In genomic region chr9:33682551-33682950, GRCh38 we compare ENCODE assay signal across 1 cellular context.
TF ChIP-seq lines count a peak whose summit lies in the region.

No MANE protein-coding gene starts in this region.

TF ChIP-seq in K562, 482 proteins besides CTCF, POLR2A, EP300 and RAD21 (continued from another document and continues in another):
- TF ChIP-seq JUN (IDR thresholded peaks at IDR 0.05; ENCODE audit: borderline replicate concordance, low read depth, low read length) (no peak), JUN (CRISPR knock-in tag; IDR thresholded peaks at IDR 0.05; ENCODE audit: borderline replicate concordance) (no peak), CREM (IDR thresholded peaks at IDR 0.05; ENCODE audit: low read depth) (no peak), THRAP3 (IDR thresholded peaks at IDR 0.05; ENCODE audit: borderline replicate concordance) (no peak), SMARCA5 (IDR thresholded peaks at IDR 0.05) (no peak), E2F1 (CRISPR knock-in tag; IDR thresholded peaks at IDR 0.05) (no peak), ZNF740 (CRISPR knock-in tag; IDR thresholded peaks at IDR 0.05) (no peak), ZNF740 (tag; IDR thresholded peaks at IDR 0.05) (no peak), ZKSCAN1 (IDR thresholded peaks at IDR 0.05; ENCODE audit: low read depth, low read length) (no peak), ZBTB1 (CRISPR knock-in tag; IDR thresholded peaks at IDR 0.05; ENCODE audit: borderline replicate concordance, low read depth) (no peak), KDM4B (IDR thresholded peaks at IDR 0.05; ENCODE audit: borderline replicate concordance in 2 of 2, low read depth in 1 of 2) (no peak), PHF8 (IDR thresholded peaks at IDR 0.05; ENCODE audit: borderline replicate concordance, low read length) (no peak), ZBTB17 (CRISPR knock-in tag; IDR thresholded peaks at IDR 0.05) (no peak), STAG1 (CRISPR knock-in tag; IDR thresholded peaks at IDR 0.05; ENCODE audit: borderline replicate concordance) (no peak), MXD1 (CRISPR knock-in tag; IDR thresholded peaks at IDR 0.05; ENCODE audit: borderline replicate concordance, poor library complexity, severe bottlenecking) (no peak), ZSCAN29 (IDR thresholded peaks at IDR 0.05) (no peak), FOXK2 (conservative IDR thresholded peaks at IDR 0.05 in 1 of 2, IDR thresholded peaks at IDR 0.05 in 1 of 2; ENCODE audit: low read depth in 2 of 2) (no peak), SRSF1 (IDR thresholded peaks at IDR 0.05; ENCODE audit: low read depth, low read length) (no peak), NFRKB (IDR thresholded peaks at IDR 0.05; ENCODE audit: low read depth) (no peak), MCM3 (IDR thresholded peaks at IDR 0.05) (no peak), ESRRA (IDR thresholded peaks at IDR 0.05; ENCODE audit: borderline replicate concordance, low read depth) (peak; percentile 23; the same call in 1 of the 2 replicates), NR1H2 (CRISPR knock-in tag; IDR thresholded peaks at IDR 0.05) (no peak), CTBP1 (IDR thresholded peaks at IDR 0.05; ENCODE audit: borderline replicate concordance) (no peak), SREBF1 (IDR thresholded peaks at IDR 0.05; ENCODE audit: borderline replicate concordance, low read depth, low read length) (no peak), ZNF511 (CRISPR knock-in tag; IDR thresholded peaks at IDR 0.05) (no peak), LCOR (CRISPR knock-in tag; IDR thresholded peaks at IDR 0.05) (no peak), ZC3H4 (CRISPR knock-in tag; IDR thresholded peaks at IDR 0.05; ENCODE audit: borderline replicate concordance) (no peak), RCOR1 (IDR thresholded peaks at IDR 0.05; ENCODE audit: borderline replicate concordance in 1 of 2, low read depth in 2 of 2, low read length in 2 of 2) (no peak)
- TF ChIP-seq, protein P1, sequence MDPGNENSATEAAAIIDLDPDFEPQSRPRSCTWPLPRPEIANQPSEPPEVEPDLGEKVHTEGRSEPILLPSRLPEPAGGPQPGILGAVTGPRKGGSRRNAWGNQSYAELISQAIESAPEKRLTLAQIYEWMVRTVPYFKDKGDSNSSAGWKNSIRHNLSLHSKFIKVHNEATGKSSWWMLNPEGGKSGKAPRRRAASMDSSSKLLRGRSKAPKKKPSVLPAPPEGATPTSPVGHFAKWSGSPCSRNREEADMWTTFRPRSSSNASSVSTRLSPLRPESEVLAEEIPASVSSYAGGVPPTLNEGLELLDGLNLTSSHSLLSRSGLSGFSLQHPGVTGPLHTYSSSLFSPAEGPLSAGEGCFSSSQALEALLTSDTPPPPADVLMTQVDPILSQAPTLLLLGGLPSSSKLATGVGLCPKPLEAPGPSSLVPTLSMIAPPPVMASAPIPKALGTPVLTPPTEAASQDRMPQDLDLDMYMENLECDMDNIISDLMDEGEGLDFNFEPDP (CRISPR knock-in tag; IDR thresholded peaks at IDR 0.05): no peak
- TF ChIP-seq, protein P2, sequence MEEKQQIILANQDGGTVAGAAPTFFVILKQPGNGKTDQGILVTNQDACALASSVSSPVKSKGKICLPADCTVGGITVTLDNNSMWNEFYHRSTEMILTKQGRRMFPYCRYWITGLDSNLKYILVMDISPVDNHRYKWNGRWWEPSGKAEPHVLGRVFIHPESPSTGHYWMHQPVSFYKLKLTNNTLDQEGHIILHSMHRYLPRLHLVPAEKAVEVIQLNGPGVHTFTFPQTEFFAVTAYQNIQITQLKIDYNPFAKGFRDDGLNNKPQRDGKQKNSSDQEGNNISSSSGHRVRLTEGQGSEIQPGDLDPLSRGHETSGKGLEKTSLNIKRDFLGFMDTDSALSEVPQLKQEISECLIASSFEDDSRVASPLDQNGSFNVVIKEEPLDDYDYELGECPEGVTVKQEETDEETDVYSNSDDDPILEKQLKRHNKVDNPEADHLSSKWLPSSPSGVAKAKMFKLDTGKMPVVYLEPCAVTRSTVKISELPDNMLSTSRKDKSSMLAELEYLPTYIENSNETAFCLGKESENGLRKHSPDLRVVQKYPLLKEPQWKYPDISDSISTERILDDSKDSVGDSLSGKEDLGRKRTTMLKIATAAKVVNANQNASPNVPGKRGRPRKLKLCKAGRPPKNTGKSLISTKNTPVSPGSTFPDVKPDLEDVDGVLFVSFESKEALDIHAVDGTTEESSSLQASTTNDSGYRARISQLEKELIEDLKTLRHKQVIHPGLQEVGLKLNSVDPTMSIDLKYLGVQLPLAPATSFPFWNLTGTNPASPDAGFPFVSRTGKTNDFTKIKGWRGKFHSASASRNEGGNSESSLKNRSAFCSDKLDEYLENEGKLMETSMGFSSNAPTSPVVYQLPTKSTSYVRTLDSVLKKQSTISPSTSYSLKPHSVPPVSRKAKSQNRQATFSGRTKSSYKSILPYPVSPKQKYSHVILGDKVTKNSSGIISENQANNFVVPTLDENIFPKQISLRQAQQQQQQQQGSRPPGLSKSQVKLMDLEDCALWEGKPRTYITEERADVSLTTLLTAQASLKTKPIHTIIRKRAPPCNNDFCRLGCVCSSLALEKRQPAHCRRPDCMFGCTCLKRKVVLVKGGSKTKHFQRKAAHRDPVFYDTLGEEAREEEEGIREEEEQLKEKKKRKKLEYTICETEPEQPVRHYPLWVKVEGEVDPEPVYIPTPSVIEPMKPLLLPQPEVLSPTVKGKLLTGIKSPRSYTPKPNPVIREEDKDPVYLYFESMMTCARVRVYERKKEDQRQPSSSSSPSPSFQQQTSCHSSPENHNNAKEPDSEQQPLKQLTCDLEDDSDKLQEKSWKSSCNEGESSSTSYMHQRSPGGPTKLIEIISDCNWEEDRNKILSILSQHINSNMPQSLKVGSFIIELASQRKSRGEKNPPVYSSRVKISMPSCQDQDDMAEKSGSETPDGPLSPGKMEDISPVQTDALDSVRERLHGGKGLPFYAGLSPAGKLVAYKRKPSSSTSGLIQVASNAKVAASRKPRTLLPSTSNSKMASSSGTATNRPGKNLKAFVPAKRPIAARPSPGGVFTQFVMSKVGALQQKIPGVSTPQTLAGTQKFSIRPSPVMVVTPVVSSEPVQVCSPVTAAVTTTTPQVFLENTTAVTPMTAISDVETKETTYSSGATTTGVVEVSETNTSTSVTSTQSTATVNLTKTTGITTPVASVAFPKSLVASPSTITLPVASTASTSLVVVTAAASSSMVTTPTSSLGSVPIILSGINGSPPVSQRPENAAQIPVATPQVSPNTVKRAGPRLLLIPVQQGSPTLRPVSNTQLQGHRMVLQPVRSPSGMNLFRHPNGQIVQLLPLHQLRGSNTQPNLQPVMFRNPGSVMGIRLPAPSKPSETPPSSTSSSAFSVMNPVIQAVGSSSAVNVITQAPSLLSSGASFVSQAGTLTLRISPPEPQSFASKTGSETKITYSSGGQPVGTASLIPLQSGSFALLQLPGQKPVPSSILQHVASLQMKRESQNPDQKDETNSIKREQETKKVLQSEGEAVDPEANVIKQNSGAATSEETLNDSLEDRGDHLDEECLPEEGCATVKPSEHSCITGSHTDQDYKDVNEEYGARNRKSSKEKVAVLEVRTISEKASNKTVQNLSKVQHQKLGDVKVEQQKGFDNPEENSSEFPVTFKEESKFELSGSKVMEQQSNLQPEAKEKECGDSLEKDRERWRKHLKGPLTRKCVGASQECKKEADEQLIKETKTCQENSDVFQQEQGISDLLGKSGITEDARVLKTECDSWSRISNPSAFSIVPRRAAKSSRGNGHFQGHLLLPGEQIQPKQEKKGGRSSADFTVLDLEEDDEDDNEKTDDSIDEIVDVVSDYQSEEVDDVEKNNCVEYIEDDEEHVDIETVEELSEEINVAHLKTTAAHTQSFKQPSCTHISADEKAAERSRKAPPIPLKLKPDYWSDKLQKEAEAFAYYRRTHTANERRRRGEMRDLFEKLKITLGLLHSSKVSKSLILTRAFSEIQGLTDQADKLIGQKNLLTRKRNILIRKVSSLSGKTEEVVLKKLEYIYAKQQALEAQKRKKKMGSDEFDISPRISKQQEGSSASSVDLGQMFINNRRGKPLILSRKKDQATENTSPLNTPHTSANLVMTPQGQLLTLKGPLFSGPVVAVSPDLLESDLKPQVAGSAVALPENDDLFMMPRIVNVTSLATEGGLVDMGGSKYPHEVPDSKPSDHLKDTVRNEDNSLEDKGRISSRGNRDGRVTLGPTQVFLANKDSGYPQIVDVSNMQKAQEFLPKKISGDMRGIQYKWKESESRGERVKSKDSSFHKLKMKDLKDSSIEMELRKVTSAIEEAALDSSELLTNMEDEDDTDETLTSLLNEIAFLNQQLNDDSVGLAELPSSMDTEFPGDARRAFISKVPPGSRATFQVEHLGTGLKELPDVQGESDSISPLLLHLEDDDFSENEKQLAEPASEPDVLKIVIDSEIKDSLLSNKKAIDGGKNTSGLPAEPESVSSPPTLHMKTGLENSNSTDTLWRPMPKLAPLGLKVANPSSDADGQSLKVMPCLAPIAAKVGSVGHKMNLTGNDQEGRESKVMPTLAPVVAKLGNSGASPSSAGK (IDR thresholded peaks at IDR 0.05): peak; percentile 63
- TF ChIP-seq, protein P3, sequence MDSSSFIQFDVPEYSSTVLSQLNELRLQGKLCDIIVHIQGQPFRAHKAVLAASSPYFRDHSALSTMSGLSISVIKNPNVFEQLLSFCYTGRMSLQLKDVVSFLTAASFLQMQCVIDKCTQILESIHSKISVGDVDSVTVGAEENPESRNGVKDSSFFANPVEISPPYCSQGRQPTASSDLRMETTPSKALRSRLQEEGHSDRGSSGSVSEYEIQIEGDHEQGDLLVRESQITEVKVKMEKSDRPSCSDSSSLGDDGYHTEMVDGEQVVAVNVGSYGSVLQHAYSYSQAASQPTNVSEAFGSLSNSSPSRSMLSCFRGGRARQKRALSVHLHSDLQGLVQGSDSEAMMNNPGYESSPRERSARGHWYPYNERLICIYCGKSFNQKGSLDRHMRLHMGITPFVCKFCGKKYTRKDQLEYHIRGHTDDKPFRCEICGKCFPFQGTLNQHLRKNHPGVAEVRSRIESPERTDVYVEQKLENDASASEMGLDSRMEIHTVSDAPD (CRISPR knock-in tag; IDR thresholded peaks at IDR 0.05): no peak
- TF ChIP-seq, protein P4, sequence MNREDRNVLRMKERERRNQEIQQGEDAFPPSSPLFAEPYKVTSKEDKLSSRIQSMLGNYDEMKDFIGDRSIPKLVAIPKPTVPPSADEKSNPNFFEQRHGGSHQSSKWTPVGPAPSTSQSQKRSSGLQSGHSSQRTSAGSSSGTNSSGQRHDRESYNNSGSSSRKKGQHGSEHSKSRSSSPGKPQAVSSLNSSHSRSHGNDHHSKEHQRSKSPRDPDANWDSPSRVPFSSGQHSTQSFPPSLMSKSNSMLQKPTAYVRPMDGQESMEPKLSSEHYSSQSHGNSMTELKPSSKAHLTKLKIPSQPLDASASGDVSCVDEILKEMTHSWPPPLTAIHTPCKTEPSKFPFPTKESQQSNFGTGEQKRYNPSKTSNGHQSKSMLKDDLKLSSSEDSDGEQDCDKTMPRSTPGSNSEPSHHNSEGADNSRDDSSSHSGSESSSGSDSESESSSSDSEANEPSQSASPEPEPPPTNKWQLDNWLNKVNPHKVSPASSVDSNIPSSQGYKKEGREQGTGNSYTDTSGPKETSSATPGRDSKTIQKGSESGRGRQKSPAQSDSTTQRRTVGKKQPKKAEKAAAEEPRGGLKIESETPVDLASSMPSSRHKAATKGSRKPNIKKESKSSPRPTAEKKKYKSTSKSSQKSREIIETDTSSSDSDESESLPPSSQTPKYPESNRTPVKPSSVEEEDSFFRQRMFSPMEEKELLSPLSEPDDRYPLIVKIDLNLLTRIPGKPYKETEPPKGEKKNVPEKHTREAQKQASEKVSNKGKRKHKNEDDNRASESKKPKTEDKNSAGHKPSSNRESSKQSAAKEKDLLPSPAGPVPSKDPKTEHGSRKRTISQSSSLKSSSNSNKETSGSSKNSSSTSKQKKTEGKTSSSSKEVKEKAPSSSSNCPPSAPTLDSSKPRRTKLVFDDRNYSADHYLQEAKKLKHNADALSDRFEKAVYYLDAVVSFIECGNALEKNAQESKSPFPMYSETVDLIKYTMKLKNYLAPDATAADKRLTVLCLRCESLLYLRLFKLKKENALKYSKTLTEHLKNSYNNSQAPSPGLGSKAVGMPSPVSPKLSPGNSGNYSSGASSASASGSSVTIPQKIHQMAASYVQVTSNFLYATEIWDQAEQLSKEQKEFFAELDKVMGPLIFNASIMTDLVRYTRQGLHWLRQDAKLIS (CRISPR knock-in tag; IDR thresholded peaks at IDR 0.05): no peak
- TF ChIP-seq, protein P5, sequence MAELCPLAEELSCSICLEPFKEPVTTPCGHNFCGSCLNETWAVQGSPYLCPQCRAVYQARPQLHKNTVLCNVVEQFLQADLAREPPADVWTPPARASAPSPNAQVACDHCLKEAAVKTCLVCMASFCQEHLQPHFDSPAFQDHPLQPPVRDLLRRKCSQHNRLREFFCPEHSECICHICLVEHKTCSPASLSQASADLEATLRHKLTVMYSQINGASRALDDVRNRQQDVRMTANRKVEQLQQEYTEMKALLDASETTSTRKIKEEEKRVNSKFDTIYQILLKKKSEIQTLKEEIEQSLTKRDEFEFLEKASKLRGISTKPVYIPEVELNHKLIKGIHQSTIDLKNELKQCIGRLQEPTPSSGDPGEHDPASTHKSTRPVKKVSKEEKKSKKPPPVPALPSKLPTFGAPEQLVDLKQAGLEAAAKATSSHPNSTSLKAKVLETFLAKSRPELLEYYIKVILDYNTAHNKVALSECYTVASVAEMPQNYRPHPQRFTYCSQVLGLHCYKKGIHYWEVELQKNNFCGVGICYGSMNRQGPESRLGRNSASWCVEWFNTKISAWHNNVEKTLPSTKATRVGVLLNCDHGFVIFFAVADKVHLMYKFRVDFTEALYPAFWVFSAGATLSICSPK (IDR thresholded peaks at IDR 0.05; ENCODE audit: borderline replicate concordance): no peak
